Comparison of ENCODE assay signal across 20 cellular contexts in the genomic region with DNA sequence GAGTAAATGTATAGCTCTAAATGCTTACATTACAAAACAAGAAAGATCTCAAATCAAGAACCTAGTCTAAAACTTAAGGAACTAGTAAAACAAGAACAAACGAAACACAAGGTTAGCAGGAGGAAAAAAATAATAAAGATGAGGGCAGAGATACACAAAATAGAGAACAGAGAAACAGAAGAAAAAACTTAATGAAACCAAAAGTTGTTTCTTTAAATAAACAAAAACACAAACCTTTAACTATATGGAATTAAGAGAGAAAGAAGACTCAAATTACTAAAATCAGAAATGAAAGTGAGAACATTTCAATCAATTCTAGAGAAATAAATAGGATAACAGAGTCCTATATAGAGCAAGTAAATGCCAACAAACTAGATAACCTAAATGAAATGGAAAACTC. TPM values are rescaled to one million over a fixed set of nuclear protein-coding genes. Genes with fewer than 3 reads are reported as not detected.
DNase-seq lines count a peak whose midpoint lies in the region; ATAC-seq, FAIRE-seq and TF ChIP-seq lines count a peak whose summit lies in the region.
"Had no signal": no experiment of that assay in that cellular context is flagged by ENCODE, and none has a peak within 500 bp of the region (broad histone marks: within the 10 kb centered on the region; RNA-seq: fewer than 3 reads in every experiment).

No MANE protein-coding gene starts in this region.

- H3K4me3 ChIP-seq in GM23338 (no peak overlapping the region), K562 (no peak overlapping the region), HepG2 (replicated peaks in 1 of 3; ENCODE audit: insufficient read depth in 1 of 3, low read depth in 2 of 3, low read length in 3 of 3) (no peak overlapping the region)
- H3K4me3 ChIP-seq: vagina had no signal

- H3K4me1 Mint-ChIP-seq in stimulated activated naive CD8-positive, alpha-beta T cell treated with anti-CD3 and anti-CD28 coated beads, Interleukin-15, Interleukin-2, amounts not matched to agents 100 ng/mL and 50 ng/mL, for 24 hours (ENCODE audit: low read depth), result peaks cover 36% of the 10 kb centered on the region
- peaks cover 37% of the 10 kb centered on the region for H3K4me1 Mint-ChIP-seq in stimulated activated naive CD8-positive, alpha-beta T cell treated with anti-CD3 and anti-CD28 coated beads, Interleukin-15, amount 100 ng/mL, for 72 hours
- H3K4me1 Mint-ChIP-seq in GM23338, result peaks cover 31% of the 10 kb centered on the region
- H3K4me1 Mint-ChIP-seq: neural crest cell had no signal

- no peaks in the 10 kb centered on the region for H3K9me2 ChIP-seq in GM23338 (ENCODE audit: insufficient read depth)

- ATAC-seq in stimulated activated naive CD8-positive, alpha-beta T cell treated with anti-CD3 and anti-CD28 coated beads, Interleukin-15, amount 100 ng/mL, for 72 hours, result no peak
- no peak for ATAC-seq in GM23338
- no peak for ATAC-seq in K562
- no peak for ATAC-seq in HepG2

- H3K36me3 ChIP-seq in GM23338 (ENCODE audit: insufficient read depth), result peaks cover 19% of the 10 kb centered on the region
- peaks cover 4% of the 10 kb centered on the region for H3K36me3 ChIP-seq in K562 (ENCODE audit: control insufficient read depth, insufficient read depth, low read length)
- peaks cover 1 to 11% of the 10 kb centered on the region in 2 experiments; a peak in 4 of 5 replicates for H3K36me3 ChIP-seq in HepG2 (replicated peaks in 1 of 2; ENCODE audit: control insufficient read depth in 1 of 2, insufficient read depth in 2 of 2, low read length in 2 of 2)

- in situ Hi-C loops in K562 (cut with MboI), result no loop called here
- in situ Hi-C loops in HepG2 (cut with HindIII; ENCODE audit: extremely low pct_ligation_motif_present, low pct_unique_long_range_greater_than_20kb), result no loop called here

- peak overlapping the region; percentile 2 for H3K4me3 Mint-ChIP-seq in stimulated activated naive CD8-positive, alpha-beta T cell treated with anti-CD3 and anti-CD28 coated beads, Interleukin-15, Interleukin-2, amounts not matched to agents 100 ng/mL and 50 ng/mL, for 24 hours
- H3K4me3 Mint-ChIP-seq in stimulated activated naive CD8-positive, alpha-beta T cell treated with anti-CD3 and anti-CD28 coated beads, Interleukin-15, amount 100 ng/mL, for 72 hours, result no peak overlapping the region
- no peak overlapping the region for H3K4me3 Mint-ChIP-seq in GM23338
- H3K4me3 Mint-ChIP-seq: neural crest cell; T-helper 1 cell treated with Interleukin-12 subunit alpha and Interleukin-12 subunit beta and Interleukin-4 antibody, amounts not matched to agents 30 μg/mL and 1 μg/mL, for 36 hours had no signal

- no peak for FAIRE-seq in K562 (lab: Jason Lieb, UNC)
- FAIRE-seq in HepG2 (lab: Jason Lieb, UNC), result no peak
- FAIRE-seq: HTR-8/SVneo, keratinocyte had no signal

- no peaks in the 10 kb centered on the region for H3K27me3 ChIP-seq in GM23338 (ENCODE audit: insufficient read depth)
- H3K27me3 ChIP-seq in K562 (ENCODE audit: control insufficient read depth in 2 of 2, insufficient read depth in 2 of 2, low read length in 2 of 2), result no peaks in the 10 kb centered on the region
- H3K27me3 ChIP-seq in HepG2 (ENCODE audit: control insufficient read depth in 1 of 2, insufficient read depth in 2 of 2, low read length in 2 of 2), result no peaks in the 10 kb centered on the region
- H3K27me3 ChIP-seq: vagina had no signal

- H3K9me3 Mint-ChIP-seq in stimulated activated naive CD8-positive, alpha-beta T cell treated with anti-CD3 and anti-CD28 coated beads, Interleukin-15, Interleukin-2, amounts not matched to agents 100 ng/mL and 50 ng/mL, for 24 hours, result peaks cover 34% of the 10 kb centered on the region
- H3K9me3 Mint-ChIP-seq in stimulated activated naive CD8-positive, alpha-beta T cell treated with anti-CD3 and anti-CD28 coated beads, Interleukin-15, amount 100 ng/mL, for 72 hours, result peaks cover 20 to 52% of the 10 kb centered on the region in 2 donors
- peaks cover 36% of the 10 kb centered on the region for H3K9me3 Mint-ChIP-seq in GM23338

- no peaks in the 10 kb centered on the region for H3F3A ChIP-seq in GM23338 (replicated peaks; ENCODE audit: low read depth)

- H4K20me1 ChIP-seq in GM23338 (replicated peaks; ENCODE audit: insufficient read depth), result peaks cover 6% of the 10 kb centered on the region; the same call in 1 of the 2 replicates
- no peaks in the 10 kb centered on the region; the same call in 1 of the 2 replicates for H4K20me1 ChIP-seq in K562 (replicated peaks; ENCODE audit: control insufficient read depth, insufficient read depth, low read length)
- H4K20me1 ChIP-seq in HepG2 (ENCODE audit: insufficient read depth, low read length), result 0 out of 2 replicates have a peak, but pooled peaks cover 4% of the 10 kb centered on the region

- intact Hi-C loops in K562 (cut with micrococcal nuclease), result no loop called here
- intact Hi-C loops in HepG2 (cut with micrococcal nuclease; ENCODE audit: unreplicated experiment), result no loop called here

- no peak overlapping the region for H3K4me2 ChIP-seq in GM23338
- H3K4me2 ChIP-seq in K562 (ENCODE audit: insufficient read depth, low read length), result no peak overlapping the region
- no peak overlapping the region for H3K4me2 ChIP-seq in HepG2 (ENCODE audit: low read depth, low read length)

- BruUV-seq in K562 (replicated peaks; lab: Mats Ljungman, UMichigan) (no TSS peak), HepG2 (replicated peaks; lab: Mats Ljungman, UMichigan) (no TSS peak)

- POLR2A ChIA-PET in K562 (lab: Yijun Ruan, JAX) (no interaction called here), HepG2 (lab: Yijun Ruan, JAX) (no interaction called here)

- CTCF ChIA-PET in K562 (lab: Yijun Ruan, JAX; ENCODE audit: low intra/inter-chr PET ratio), result no interaction called here
- CTCF ChIA-PET in HepG2 (lab: Yijun Ruan, JAX; ENCODE audit: low intra/inter-chr PET ratio, low total read pairs), result no interaction called here

- DNase-seq in stimulated activated naive CD8-positive, alpha-beta T cell treated with anti-CD3 and anti-CD28 coated beads, Interleukin-15, amount 100 ng/mL, for 72 hours, result no peak
- DNase-seq in GM23338 (ENCODE audit: low spot score) (no peak), K562 (ENCODE audit: extremely low read depth in 1 of 4, low spot score in 3 of 4) (no peak), HepG2 (ENCODE audit: low spot score) (no peak), HUDEP-2 (lab: John Stamatoyannopoulos, UW; ENCODE audit: unreplicated experiment in 76 of 76) (no peak), NCI-H2081 (lab: John Stamatoyannopoulos, UW) (no peak)
- DNase-seq in central memory CD4-positive, alpha-beta T cell, result no peak
- DNase-seq: activated CD4-positive, CD25-positive, alpha-beta regulatory T cell; effector CD4-positive, alpha-beta T cell; mesenchymal stem cell; NCI-H187 treated with DMSO at 0.1 percent for 48 hours; NCI-H510A treated with DMSO at 0.1 percent for 48 hours; SHP77 treated with DMSO at 0.1 percent for 48 hours; stimulated activated CD4-positive, alpha-beta T cell treated with anti-CD3 and anti-CD28 coated beads, Interleukin-15, amount 100 ng/mL, for 24 hours had no signal

- no peak overlapping the region for H2AFZ ChIP-seq in GM23338
- no peak overlapping the region for H2AFZ ChIP-seq in K562 (ENCODE audit: low read depth, low read length)
- H2AFZ ChIP-seq in HepG2 (ENCODE audit: low read length), result no peak overlapping the region

- no peak for TF ChIP-seq EP300 in K562 (IDR thresholded peaks at IDR 0.05; ENCODE audit: low read length)
- no peak for TF ChIP-seq EP300 in HepG2 (IDR thresholded peaks at IDR 0.05; ENCODE audit: low read depth in 2 of 2, low read length in 2 of 2)
- TF ChIP-seq EP300 in HepG2 (CRISPR knock-in tag; IDR thresholded peaks at IDR 0.05; ENCODE audit: borderline replicate concordance), result no peak

- no peaks in the 10 kb centered on the region for H3K27me3 Mint-ChIP-seq in stimulated activated naive CD8-positive, alpha-beta T cell treated with anti-CD3 and anti-CD28 coated beads, Interleukin-15, Interleukin-2, amounts not matched to agents 100 ng/mL and 50 ng/mL, for 24 hours
- H3K27me3 Mint-ChIP-seq in stimulated activated naive CD8-positive, alpha-beta T cell treated with anti-CD3 and anti-CD28 coated beads, Interleukin-15, amount 100 ng/mL, for 72 hours, result no peaks in the 10 kb centered on the region
- H3K27me3 Mint-ChIP-seq in GM23338 (ENCODE audit: insufficient read depth, low read depth, poor library complexity), result peaks cover 2% of the 10 kb centered on the region

- TF ChIP-seq RAD21 in K562 (CRISPR knock-in tag; conservative IDR thresholded peaks at IDR 0.05 in 1 of 2, IDR thresholded peaks at IDR 0.05 in 1 of 2) (no peak), HepG2 (CRISPR knock-in tag; IDR thresholded peaks at IDR 0.05) (no peak)

- H3K4me1 ChIP-seq in GM23338 (ENCODE audit: insufficient read depth) (peaks cover 7% of the 10 kb centered on the region), K562 (replicated peaks in 1 of 2; ENCODE audit: control insufficient read depth in 2 of 2, insufficient read depth in 2 of 2, low read length in 2 of 2) (no peaks in the 10 kb centered on the region; a peak in 1 of 5 replicates), HepG2 (ENCODE audit: insufficient read depth, low read length) (peaks cover 77% of the 10 kb centered on the region)
- H3K4me1 ChIP-seq: vagina had no signal

- TF ChIP-seq CTCF in GM23338 (conservative IDR thresholded peaks at IDR 0.05; ENCODE audit: low read depth in 2 of 2) (no peak), K562 (IDR thresholded peaks at IDR 0.05 in 2 of 3, conservative IDR thresholded peaks at IDR 0.05 in 1 of 3; ENCODE audit: insufficient read depth in 2 of 3, low read depth in 1 of 3, low read length in 3 of 3) (no peak), HepG2 (CRISPR knock-in tag; IDR thresholded peaks at IDR 0.05) (no peak)

- no peak overlapping the region for H3K9ac ChIP-seq in K562 (ENCODE audit: insufficient read depth in 1 of 2, low read depth in 2 of 2, low read length in 2 of 2)
- no peak overlapping the region for H3K9ac ChIP-seq in HepG2 (ENCODE audit: insufficient read depth, low read depth, low read length)

- TF ChIP-seq POLR2A in K562 (conservative IDR thresholded peaks at IDR 0.05) (no peak), HepG2 (IDR thresholded peaks at IDR 0.05; ENCODE audit: insufficient read depth in 1 of 2, low read depth in 2 of 2, low read length in 2 of 2) (no peak)

- WGBS in K562 (ENCODE audit: insufficient coverage, low coverage, missing lambda C conversion rate), result 61% methylated on average over 1 of the region's 1 CpG
- WGBS in HepG2 (ENCODE audit: low lambda C conversion rate), result 94% methylated on average over 1 of the region's 1 CpG

- peaks cover 81% of the 10 kb centered on the region for H3K36me3 Mint-ChIP-seq in stimulated activated naive CD8-positive, alpha-beta T cell treated with anti-CD3 and anti-CD28 coated beads, Interleukin-15, Interleukin-2, amounts not matched to agents 100 ng/mL and 50 ng/mL, for 24 hours (ENCODE audit: low read depth)
- H3K36me3 Mint-ChIP-seq in GM23338 (ENCODE audit: low read depth), result peaks cover 50% of the 10 kb centered on the region

- no peaks in the 10 kb centered on the region for H3K9me1 ChIP-seq in K562 (ENCODE audit: control insufficient read depth, insufficient read depth, low read length)

- no peak overlapping the region for H3K27ac ChIP-seq in GM23338 (ENCODE audit: low read depth)
- no peak overlapping the region for H3K27ac ChIP-seq in K562 (ENCODE audit: extremely low read depth, low read depth, low read length)
- no peak overlapping the region for H3K27ac ChIP-seq in HepG2 (ENCODE audit: extremely low read length, insufficient read depth, low read length)
- H3K27ac ChIP-seq: vagina had no signal

- H3K27ac Mint-ChIP-seq in stimulated activated naive CD8-positive, alpha-beta T cell treated with anti-CD3 and anti-CD28 coated beads, Interleukin-15, Interleukin-2, amounts not matched to agents 100 ng/mL and 50 ng/mL, for 24 hours, result peak overlapping the region; percentile 43
- no peak overlapping the region for H3K27ac Mint-ChIP-seq in stimulated activated naive CD8-positive, alpha-beta T cell treated with anti-CD3 and anti-CD28 coated beads, Interleukin-15, amount 100 ng/mL, for 72 hours
- H3K27ac Mint-ChIP-seq in GM23338, result 0 out of 2 replicates have a peak overlapping the region, but pooled peaks have one; percentile 0
- H3K27ac Mint-ChIP-seq: T-helper 1 cell treated with Interleukin-12 subunit alpha and Interleukin-12 subunit beta and Interleukin-4 antibody, amounts not matched to agents 30 μg/mL and 1 μg/mL, for 36 hours had no signal

- H3K79me2 ChIP-seq in GM23338 (replicated peaks; ENCODE audit: insufficient read depth) (peaks cover 100% of the 10 kb centered on the region), K562 (ENCODE audit: control insufficient read depth, insufficient read depth, low read length) (peaks cover 100% of the 10 kb centered on the region), HepG2 (ENCODE audit: insufficient read depth, low read length) (peaks cover 99% of the 10 kb centered on the region)

- H3K9me3 ChIP-seq in K562 (replicated peaks; ENCODE audit: control insufficient read depth, insufficient read depth, low read depth, low read length) (peaks cover 11% of the 10 kb centered on the region), HepG2 (ENCODE audit: low read length) (peaks cover 15% of the 10 kb centered on the region)

RNA-seq across cellular contexts. Expression of gene DLG1, which starts 59.6 kb away (rescaled TPM):
- 91.7 and 98.0 TPM in 2 replicates for total RNA-seq in GM23338 (2014; rRNA removed; shearing (Covaris generic))
- polyA plus RNA-seq in GM23338 (2016; fragmentation: Nextera tagmentation; extraction: Ambion mirVana) (21.6 and 27.6 TPM in 2 replicates), K562 (2011; rRNA removed) (38.9 and 43.6 TPM in 2 replicates), K562 (2014; fragmentation: Illumina TruSeq; extraction: Trizol) (51.4 and 63.5 TPM in 2 replicates), K562 (2014; fragmentation: Nextera tagmentation; extraction: Ambion mirVana) (10 to 100 TPM in 1 of 2 experiments, 1 to 10 TPM in 1; 9.4 to 13.4 TPM), K562 (2014; rRNA removed) (30.8 and 31.0 TPM in 2 replicates), HepG2 (2011; rRNA removed) (30.4 and 30.5 TPM in 2 replicates)
- 141 and 293 TPM in 2 replicates for total RNA-seq in K562 (2011; cell fraction: chromatin; rRNA removed; ENCODE audit: low replicate concordance)
- total RNA-seq in K562 (2011; cell fraction: nucleolus; rRNA removed), result 38.2 and 46.8 TPM in 2 replicates
- total RNA-seq in K562 (2011; cell fraction: nucleoplasm; rRNA removed), result 84.2 and 109 TPM in 2 replicates
- total RNA-seq in K562 (2014; rRNA removed) (36.3 and 39.4 TPM in 2 replicates), K562 (2014; rRNA removed; fragmentation: Illumina TruSeq; extraction: Trizol) (49.1 and 55.6 TPM in 2 replicates), K562 (2015; rRNA removed; fragmentation: Illumina TruSeq; extraction: Trizol) (43.5 and 48.4 TPM in 2 replicates), K562 (2021) (55.7 and 57.5 TPM in 2 replicates), HepG2 (2016; rRNA removed; fragmentation: Illumina TruSeq; extraction: Trizol) (104 and 105 TPM in 2 replicates)
- polyA plus RNA-seq in K562 (2011; cell fraction: cytosol; rRNA removed), result 8.7 and 13.6 TPM in 2 replicates
- 49.2 and 58.1 TPM in 2 replicates for polyA plus RNA-seq in K562 (2011; cell fraction: nucleus; rRNA removed)
- 35.9 and 42.5 TPM in 2 replicates for polyA plus RNA-seq in K562 (2012)
- 66.5 and 99.3 TPM in 2 replicates for polyA minus RNA-seq in K562 (2011; rRNA and poly(A)+ RNA removed)
- 19.7 and 21.1 TPM in 2 replicates for polyA minus RNA-seq in K562 (2011; cell fraction: cytosol; rRNA and poly(A)+ RNA removed)
- 61.9 and 105 TPM in 2 replicates for polyA minus RNA-seq in K562 (2011; cell fraction: nucleus; rRNA and poly(A)+ RNA removed)
- total RNA-seq in HepG2 (2016; cell fraction: cytosol; rRNA removed; fragmentation: Illumina TruSeq; extraction: Trizol; ENCODE audit: low read depth), result 40.0 and 44.2 TPM in 2 replicates
- total RNA-seq in HepG2 (2016; cell fraction: insoluble cytoplasmic fraction; rRNA removed; fragmentation: Illumina TruSeq; extraction: Trizol), result 102 and 106 TPM in 2 replicates
- total RNA-seq in HepG2 (2016; cell fraction: membrane; rRNA removed; fragmentation: Illumina TruSeq; extraction: Trizol), result 33.5 and 37.5 TPM in 2 replicates
- total RNA-seq in HepG2 (2016; cell fraction: nucleus; rRNA removed; fragmentation: Illumina TruSeq; extraction: Trizol), result 208 and 219 TPM in 2 replicates
- polyA plus RNA-seq in HepG2 (2011; cell fraction: cytosol; rRNA removed), result 7.7 and 13.1 TPM in 2 replicates
- 38.0 and 75.0 TPM in 2 replicates for polyA plus RNA-seq in HepG2 (2011; cell fraction: nucleus; rRNA removed)
- 34.1 and 38.3 TPM in 2 replicates for polyA plus RNA-seq in HepG2 (2012)
- polyA plus RNA-seq in HepG2 (2016; cell fraction: cytosol; fragmentation: Illumina TruSeq; extraction: Trizol; ENCODE audit: low read depth), result 3.7 and 3.9 TPM in 2 replicates
- 67.8 and 68.9 TPM in 2 replicates for polyA plus RNA-seq in HepG2 (2016; cell fraction: insoluble cytoplasmic fraction; fragmentation: Illumina TruSeq; extraction: Trizol; ENCODE audit: low read depth)
- polyA plus RNA-seq in HepG2 (2016; cell fraction: membrane; fragmentation: Illumina TruSeq; extraction: Trizol; ENCODE audit: low read depth), result 10.5 and 12.7 TPM in 2 replicates
- polyA plus RNA-seq in HepG2 (2016; cell fraction: nucleus; fragmentation: Illumina TruSeq; extraction: Trizol; ENCODE audit: insufficient read depth, low read depth), result 110 and 123 TPM in 2 replicates
- 42.3 and 46.0 TPM in 2 replicates for polyA minus RNA-seq in HepG2 (2011; rRNA and poly(A)+ RNA removed; ENCODE audit: low replicate concordance)
- polyA minus RNA-seq in HepG2 (2011; cell fraction: cytosol; rRNA and poly(A)+ RNA removed), result 23.2 and 29.7 TPM in 2 replicates
- 241 and 244 TPM in 2 replicates for polyA minus RNA-seq in HepG2 (2011; cell fraction: nucleus; rRNA and poly(A)+ RNA removed)

Comparison
In these comparisons a context has a peak if more than half of its experiments do, and no peak if none do; other contexts are left out.
1. H3K27ac Mint-ChIP-seq: peak in stimulated activated naive CD8-positive, alpha-beta T cell treated with anti-CD3 and anti-CD28 coated beads, Interleukin-15, Interleukin-2, amounts not matched to agents 100 ng/mL and 50 ng/mL, for 24 hours (single experiment) and GM23338 (single experiment); none in stimulated activated naive CD8-positive, alpha-beta T cell treated with anti-CD3 and anti-CD28 coated beads, Interleukin-15, amount 100 ng/mL, for 72 hours (0 of 2).